Comparison of ENCODE assay signal across 11 cellular contexts in genomic region chr15:58865420-58865880, GRCh38.
DNase-seq lines count a peak whose midpoint lies in the region; ATAC-seq and TF ChIP-seq lines count a peak whose summit lies in the region.
"Had no signal": no experiment of that assay in that cellular context is flagged by ENCODE, and none has a peak within 500 bp of the region (broad histone marks: within the 10 kb centered on the region; RNA-seq: fewer than 3 reads in every experiment).

No MANE protein-coding gene starts in this region.

- no peak overlapping the region for H3K4me3 ChIP-seq in mucosa of descending colon
- H3K4me3 ChIP-seq in uterus, result peak overlapping the region; percentile 12 to 36
- H3K4me3 ChIP-seq: BLaER1, cardiac muscle cell had no signal

- no peaks in the 10 kb centered on the region for H3K9me3 Mint-ChIP-seq in activated naive CD4-positive, alpha-beta T cell treated with anti-CD3 and anti-CD28 coated beads for 36 hours
- no peaks in the 10 kb centered on the region for H3K9me3 Mint-ChIP-seq in activated naive CD4-positive, alpha-beta T cell treated with anti-CD3 and anti-CD28 coated beads, Interleukin-2, amount 50 U/mL, for 72 hours

- H3K27me3 ChIP-seq in uterus, result no peaks in the 10 kb centered on the region
- H3K27me3 ChIP-seq: cardiac muscle cell had no signal

- CTCF ChIA-PET in activated naive CD4-positive, alpha-beta T cell treated with anti-CD3 and anti-CD28 coated beads for 36 hours (lab: Charles Lee), result interaction anchor here (0.6 kb wide), 1 partner anchor 35 kb away, joined by 3 read pairs; no protein-coding TSS in a partner anchor

- no peaks in the 10 kb centered on the region for H3K9me3 ChIP-seq in mucosa of descending colon
- H3K9me3 ChIP-seq in uterus, result no peaks in the 10 kb centered on the region

- H3K27ac ChIP-seq in epithelial cell of prostate (peak overlapping the region; percentile 69), uterus (no peak overlapping the region)
- H3K27ac ChIP-seq: BLaER1, cardiac muscle cell had no signal

- peaks cover 7% of the 10 kb centered on the region for H3K27me3 Mint-ChIP-seq in activated naive CD4-positive, alpha-beta T cell treated with anti-CD3 and anti-CD28 coated beads for 36 hours (ENCODE audit: low read depth)

- H3K4me3 Mint-ChIP-seq in activated naive CD4-positive, alpha-beta T cell treated with anti-CD3 and anti-CD28 coated beads for 36 hours, result peak overlapping the region; percentile 6

- H3K36me3 Mint-ChIP-seq in activated naive CD4-positive, alpha-beta T cell treated with anti-CD3 and anti-CD28 coated beads for 36 hours (ENCODE audit: low read depth), result no peaks in the 10 kb centered on the region
- no peaks in the 10 kb centered on the region for H3K36me3 Mint-ChIP-seq in activated naive CD4-positive, alpha-beta T cell treated with anti-CD3 and anti-CD28 coated beads, Interleukin-2, amount 50 U/mL, for 72 hours

- peaks cover 22% of the 10 kb centered on the region for H3K4me1 Mint-ChIP-seq in activated naive CD4-positive, alpha-beta T cell treated with anti-CD3 and anti-CD28 coated beads for 36 hours (ENCODE audit: low read depth)

- no peak for DNase-seq in activated naive CD4-positive, alpha-beta T cell treated with anti-CD3 and anti-CD28 coated beads for 36 hours
- no peak for DNase-seq in activated naive CD4-positive, alpha-beta T cell treated with anti-CD3 and anti-CD28 coated beads, Interleukin-2, amount 50 U/mL, for 72 hours (ENCODE audit: low spot score in 2 of 2)
- no peak for DNase-seq in epithelial cell of prostate (ENCODE audit: low read depth, low spot score)
- no peak for DNase-seq in mucosa of descending colon
- no peak for DNase-seq in uterus
- DNase-seq: NCI-H446 had no signal

- TF ChIP-seq CTCF in mucosa of descending colon (IDR thresholded peaks at IDR 0.05) (no peak), uterus (IDR thresholded peaks at IDR 0.05) (no peak)

- TF ChIP-seq POLR2A in uterus (IDR thresholded peaks at IDR 0.05), result no peak

- no peaks in the 10 kb centered on the region for H3K36me3 ChIP-seq in mucosa of descending colon (ENCODE audit: low read depth)
- no peaks in the 10 kb centered on the region for H3K36me3 ChIP-seq in uterus
- H3K36me3 ChIP-seq: BLaER1, cardiac muscle cell had no signal

- intact Hi-C loops in activated naive CD4-positive, alpha-beta T cell treated with anti-CD3 and anti-CD28 coated beads for 36 hours (cut with micrococcal nuclease), result no loop called here
- intact Hi-C loops in mucosa of descending colon (cut with DNase I, micrococcal nuclease), result no loop called here
- intact Hi-C loops in uterus (cut with DNase I; ENCODE audit: low total_unique reads), result no loop called here

- H3K4me1 ChIP-seq in mucosa of descending colon (ENCODE audit: low read depth) (no peaks in the 10 kb centered on the region), uterus (no peaks in the 10 kb centered on the region)

- ATAC-seq in activated naive CD4-positive, alpha-beta T cell treated with anti-CD3 and anti-CD28 coated beads, Interleukin-2, amount 50 U/mL, for 72 hours, result no peak
- ATAC-seq in mucosa of descending colon (peak; percentile 3), GM21825 (IDR thresholded peaks at IDR 0.05; ENCODE audit: unreplicated experiment) (no peak), GM19395 (IDR thresholded peaks at IDR 0.05; ENCODE audit: unreplicated experiment) (no peak), HG03469 (IDR thresholded peaks at IDR 0.05; ENCODE audit: unreplicated experiment) (no peak)

- H3K27ac Mint-ChIP-seq in activated naive CD4-positive, alpha-beta T cell treated with anti-CD3 and anti-CD28 coated beads for 36 hours, result no peak overlapping the region
- H3K27ac Mint-ChIP-seq in activated naive CD4-positive, alpha-beta T cell treated with anti-CD3 and anti-CD28 coated beads, Interleukin-2, amount 50 U/mL, for 72 hours, result no peak overlapping the region
